ENCODE assay signal across 18 cellular contexts in the genomic region with DNA sequence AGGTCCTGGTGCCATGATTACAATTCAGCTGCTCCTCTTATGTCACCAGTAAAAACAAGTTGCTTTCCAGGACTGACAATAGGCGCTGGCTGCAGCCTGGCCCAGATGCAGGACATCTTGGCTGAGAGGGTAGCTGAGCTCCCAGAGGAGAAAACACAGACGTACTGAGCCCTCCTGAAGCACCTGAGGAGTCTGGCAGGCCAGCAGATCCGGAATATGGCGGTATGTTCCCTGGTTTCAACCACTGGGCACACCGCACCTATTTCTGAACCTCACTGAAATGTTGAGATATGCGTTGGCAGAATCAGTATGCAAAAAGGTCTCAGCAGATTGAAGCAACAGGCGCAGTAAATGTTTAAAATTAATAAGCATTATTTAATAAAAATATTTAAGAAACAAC.
"Had no signal": no experiment of that assay in that cellular context is flagged by ENCODE, and none has a peak within 500 bp of the region (broad histone marks: within the 10 kb centered on the region; RNA-seq: fewer than 3 reads in every experiment).

No MANE protein-coding gene starts in this region.

- DNase-seq: KBM-7, MG63, NCI-H1092, NCI-H1105 treated with DMSO at 0.1 percent for 48 hours, NCI-H1417 treated with DMSO at 0.1 percent for 48 hours, NCI-H146, NCI-H1694 treated with DMSO at 0.1 percent for 48 hours, NCI-H1930, NCI-H2081, NCI-H2107, NCI-H2227 treated with DMSO at 0.1 percent for 48 hours, NCI-H524, NCI-H526 treated with DMSO at 0.1 percent for 48 hours, NCI-H748 treated with DMSO at 0.1 percent for 48 hours, RPMI8226, SHP77, SK-N-SH, SW 1271 had no signal

- H3K4me3 ChIP-seq: MG63 had no signal

- H3K9ac ChIP-seq: SK-N-SH had no signal

- H3K4me2 ChIP-seq: SK-N-SH had no signal

- H3K36me3 ChIP-seq: MG63 had no signal

- H3K9me2 ChIP-seq: SK-N-SH had no signal

- H3K27me3 ChIP-seq: MG63 had no signal

- H3K9me3 ChIP-seq: MG63, SK-N-SH had no signal
